In the genomic region with DNA sequence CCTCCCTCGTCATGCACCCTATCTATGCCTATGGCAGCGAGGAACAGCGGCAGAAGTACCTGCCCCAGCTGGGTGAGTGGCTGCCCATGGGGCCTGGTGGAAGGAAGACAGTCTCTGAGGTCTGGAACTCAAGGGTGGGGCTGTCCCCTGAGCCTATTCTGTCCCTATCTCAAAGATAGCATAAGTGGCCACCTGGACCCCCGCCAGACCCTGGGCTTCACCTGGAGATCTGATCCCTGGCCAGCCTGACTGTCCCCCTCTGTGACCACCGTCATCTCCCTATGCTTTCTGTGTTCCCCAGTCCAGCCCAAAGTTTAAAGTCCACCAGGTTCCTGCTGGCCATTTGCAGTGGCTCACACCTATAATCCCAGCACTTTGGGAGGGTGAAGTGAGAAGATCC, we compare ENCODE assay signal across 21 cellular contexts. TPM values are rescaled to one million over a fixed set of nuclear protein-coding genes. Genes with fewer than 3 reads are reported as not detected.
DNase-seq lines count a peak whose midpoint lies in the region; ATAC-seq and TF ChIP-seq lines count a peak whose summit lies in the region.
"Had no signal": no experiment of that assay in that cellular context is flagged by ENCODE, and none has a peak within 500 bp of the region (broad histone marks: within the 10 kb centered on the region; RNA-seq: fewer than 3 reads in every experiment).

No MANE protein-coding gene starts in this region.

- H3K27me3 Mint-ChIP-seq in activated naive CD4-positive, alpha-beta T cell treated with anti-CD3 and anti-CD28 coated beads, Interleukin-2, amount 50 U/mL, for 24 hours, result no peaks in the 10 kb centered on the region
- no peaks in the 10 kb centered on the region for H3K27me3 Mint-ChIP-seq in IgD-negative memory B cell
- peaks cover 7 to 12% (median 7%) of the 10 kb centered on the region in 3 donors for H3K27me3 Mint-ChIP-seq in immature natural killer cell (ENCODE audit: low read depth in 3 of 3)
- H3K27me3 Mint-ChIP-seq: activated CD8-positive, alpha-beta memory T cell treated with anti-CD3 and anti-CD28 coated beads, Interleukin-2, amount 10 ng/mL, durations not matched to agents 7 days and 5 days had no signal

- peaks cover 9% of the 10 kb centered on the region for H3K36me3 Mint-ChIP-seq in activated naive CD4-positive, alpha-beta T cell treated with anti-CD3 and anti-CD28 coated beads, Interleukin-2, amount 50 U/mL, for 24 hours
- peaks cover 6% of the 10 kb centered on the region for H3K36me3 Mint-ChIP-seq in IgD-negative memory B cell
- peaks cover 9 to 13% (median 11%) of the 10 kb centered on the region in 3 donors for H3K36me3 Mint-ChIP-seq in immature natural killer cell
- peaks cover 47% of the 10 kb centered on the region for H3K36me3 Mint-ChIP-seq in stimulated activated effector memory CD8-positive, alpha-beta T cell treated with anti-CD3 and anti-CD28 coated beads, Interleukin-12 subunit alpha, Interleukin-12 subunit beta, amount 100 ng/mL, for 72 hours

- peak overlapping the region; percentile 100 for H3K4me3 Mint-ChIP-seq in activated naive CD4-positive, alpha-beta T cell treated with anti-CD3 and anti-CD28 coated beads, Interleukin-2, amount 50 U/mL, for 24 hours
- H3K4me3 Mint-ChIP-seq in IgD-negative memory B cell (peak overlapping the region in 3 of 4 donors; percentile 67 to 74 (median 73)), immature natural killer cell (peak overlapping the region; percentile 33 to 62 (median 53))
- peak overlapping the region; percentile 99 for H3K4me3 Mint-ChIP-seq in stimulated activated effector memory CD8-positive, alpha-beta T cell treated with anti-CD3 and anti-CD28 coated beads, Interleukin-12 subunit alpha, Interleukin-12 subunit beta, amount 100 ng/mL, for 72 hours
- H3K4me3 Mint-ChIP-seq: activated CD8-positive, alpha-beta memory T cell treated with anti-CD3 and anti-CD28 coated beads, Interleukin-2, amount 10 ng/mL, durations not matched to agents 7 days and 5 days had no signal

- peaks cover 17% of the 10 kb centered on the region for H3K4me1 Mint-ChIP-seq in activated naive CD4-positive, alpha-beta T cell treated with anti-CD3 and anti-CD28 coated beads, Interleukin-2, amount 50 U/mL, for 24 hours
- H3K4me1 Mint-ChIP-seq in IgD-negative memory B cell (peaks cover 14 to 19% (median 14%) of the 10 kb centered on the region in 3 donors), immature natural killer cell (peaks cover 21 to 26% of the 10 kb centered on the region in 2 donors)
- peaks cover 20% of the 10 kb centered on the region for H3K4me1 Mint-ChIP-seq in stimulated activated effector memory CD8-positive, alpha-beta T cell treated with anti-CD3 and anti-CD28 coated beads, Interleukin-12 subunit alpha, Interleukin-12 subunit beta, amount 100 ng/mL, for 72 hours

- no peak for TF ChIP-seq CTCF in brain microvascular endothelial cell (IDR thresholded peaks at IDR 0.05; ENCODE audit: low read depth, low read length, missing control alignments)

- H3K36me3 ChIP-seq in brain microvascular endothelial cell (replicated peaks), result peaks cover 3% of the 10 kb centered on the region
- H3K36me3 ChIP-seq: transverse colon had no signal

- no peaks in the 10 kb centered on the region for H3K9me3 Mint-ChIP-seq in activated naive CD4-positive, alpha-beta T cell treated with anti-CD3 and anti-CD28 coated beads, Interleukin-2, amount 50 U/mL, for 24 hours
- H3K9me3 Mint-ChIP-seq in IgD-negative memory B cell, result no peaks in the 10 kb centered on the region
- H3K9me3 Mint-ChIP-seq in immature natural killer cell, result no peaks in the 10 kb centered on the region
- H3K9me3 Mint-ChIP-seq in stimulated activated effector memory CD8-positive, alpha-beta T cell treated with anti-CD3 and anti-CD28 coated beads, Interleukin-12 subunit alpha, Interleukin-12 subunit beta, amount 100 ng/mL, for 72 hours, result no peaks in the 10 kb centered on the region

- no peaks in the 10 kb centered on the region for H3K27me3 ChIP-seq in brain microvascular endothelial cell (replicated peaks)
- H3K27me3 ChIP-seq: transverse colon had no signal

- no peak overlapping the region for H3K27ac Mint-ChIP-seq in activated naive CD4-positive, alpha-beta T cell treated with anti-CD3 and anti-CD28 coated beads, Interleukin-2, amount 50 U/mL, for 24 hours
- H3K27ac Mint-ChIP-seq in IgD-negative memory B cell (peak overlapping the region in 1 of 3 donors; percentile 66), immature natural killer cell (no peak overlapping the region)
- no peak overlapping the region for H3K27ac Mint-ChIP-seq in stimulated activated effector memory CD8-positive, alpha-beta T cell treated with anti-CD3 and anti-CD28 coated beads, Interleukin-12 subunit alpha, Interleukin-12 subunit beta, amount 100 ng/mL, for 72 hours
- H3K27ac Mint-ChIP-seq: activated CD8-positive, alpha-beta memory T cell treated with anti-CD3 and anti-CD28 coated beads, Interleukin-2, amount 10 ng/mL, durations not matched to agents 7 days and 5 days had no signal

- DNase-seq in activated naive CD4-positive, alpha-beta T cell treated with Interleukin-2 at 50 U/mL for 16 hours, result no peak
- DNase-seq in immature natural killer cell (no peak), activated gamma-delta T cell (lab: John Stamatoyannopoulos, UW) (no peak), brain microvascular endothelial cell (no peak)
- no peak for DNase-seq in stimulated activated effector memory CD8-positive, alpha-beta T cell treated with anti-CD3 and anti-CD28 coated beads, Interleukin-12 subunit alpha, Interleukin-12 subunit beta, amount 100 ng/mL, for 72 hours (ENCODE audit: low spot score in 2 of 2)
- DNase-seq: activated CD4-positive, CD25-positive, alpha-beta regulatory T cell treated with anti-CD3 and anti-CD28 coated beads, Interleukin-2, amount 50 U/mL, for 72 hours; activated CD8-positive, alpha-beta memory T cell treated with anti-CD3 and anti-CD28 coated beads, Interleukin-2, amount 10 ng/mL, durations not matched to agents 7 days and 5 days; aorta; DMS153; GOT3; islet precursor cell; KBM-7; MM.1S; NCI-H1417 treated with DMSO at 0.1 percent for 48 hours; NCI-H2081 treated with DMSO at 0.1 percent for 48 hours; NCI-H446; OCI-M1; Right ventricle myocardium superior; transverse colon had no signal

- ATAC-seq in stimulated activated effector memory CD8-positive, alpha-beta T cell treated with anti-CD3 and anti-CD28 coated beads, Interleukin-12 subunit alpha, Interleukin-12 subunit beta, amount 100 ng/mL, for 72 hours, result no peak
- ATAC-seq: activated CD8-positive, alpha-beta memory T cell treated with anti-CD3 and anti-CD28 coated beads, Interleukin-2, amount 10 ng/mL, durations not matched to agents 7 days and 5 days had no signal

- no peak overlapping the region for H3K4me3 ChIP-seq in brain microvascular endothelial cell (ENCODE audit: low read depth, low read length)
- H3K4me3 ChIP-seq: transverse colon had no signal

- no peak overlapping the region for H3K27ac ChIP-seq in brain microvascular endothelial cell
- H3K27ac ChIP-seq: transverse colon had no signal

- in situ Hi-C loops in brain microvascular endothelial cell (cut with HindIII; ENCODE audit: low pct_ligation_motif_present, low sequenced_read_pairs), result no loop called here

RNA-seq across cellular contexts. Expression of a gene that starts 2.6 kb away (rescaled TPM):
- polyA plus RNA-seq in IgD-negative memory B cell, result 13.5 TPM
- polyA plus RNA-seq in immature natural killer cell, result 10 to 100 TPM; 17.0 to 21.6 (median 18.4) TPM

RNA-seq across cellular contexts. Expression of a gene that starts 6.6 kb away (rescaled TPM):
- not detected for polyA plus RNA-seq in IgD-negative memory B cell
- 1 to 10 TPM in 1 of 3 donors, under 1 TPM in 2; 0.15 to 1.8 (median 0.20) TPM for polyA plus RNA-seq in immature natural killer cell
- polyA plus RNA-seq: aorta had no signal

RNA-seq across cellular contexts. Expression of a gene that starts 12.3 kb away (rescaled TPM):
- polyA plus RNA-seq in IgD-negative memory B cell (49.6 TPM), immature natural killer cell (100 to 1,000 TPM in 1 of 3 donors, 10 to 100 TPM in 2; 72.6 to 108 (median 83.5) TPM)

RNA-seq across cellular contexts. Expression of a gene that starts 25.5 kb away (rescaled TPM):
- polyA plus RNA-seq in IgD-negative memory B cell (not detected), immature natural killer cell (under 1 TPM in 1 of 3 donors, not detected in 2; 0.20 TPM)

RNA-seq across cellular contexts. Expression of a gene that starts 39.9 kb away (rescaled TPM):
- polyA plus RNA-seq in IgD-negative memory B cell (56.8 TPM), immature natural killer cell (10 to 100 TPM; 57.2 to 82.0 (median 71.1) TPM)
